In genomic region chrX:30883141-30883540, GRCh38 we compare ENCODE assay signal across 23 cellular contexts.
"Had no signal": no experiment of that assay in that cellular context is flagged by ENCODE, and none has a peak within 500 bp of the region (broad histone marks: within the 10 kb centered on the region; RNA-seq: fewer than 3 reads in every experiment).

No MANE protein-coding gene starts in this region.

- H3K27ac ChIP-seq: brain microvascular endothelial cell, cardiac muscle cell, SJCRH30, WERI-Rb-1 had no signal

- H3K27ac Mint-ChIP-seq: activated CD4-positive, alpha-beta memory T cell treated with anti-CD3 and anti-CD28 coated beads, Interleukin-2, amount 10 ng/mL, durations not matched to agents 7 days and 5 days; activated CD4-positive, alpha-beta T cell treated with anti-CD3 and anti-CD28 coated beads for 36 hours; activated naive CD4-positive, alpha-beta T cell treated with anti-CD3 and anti-CD28 coated beads for 36 hours; activated naive CD8-positive, alpha-beta T cell treated with anti-CD3 and anti-CD28 coated beads for 36 hours; activated T-helper 17 cell treated with anti-CD3 and anti-CD28 coated beads, Interleukin-2, amount 50 U/mL, for 72 hours had no signal

- H3K4me3 ChIP-seq: cardiac muscle cell, SJCRH30 had no signal

- H3K4me1 ChIP-seq: SJCRH30 had no signal

- H3K27me3 ChIP-seq: brain microvascular endothelial cell, cardiac muscle cell, SJCRH30 had no signal

- ATAC-seq: activated CD4-positive, alpha-beta T cell treated with anti-CD3 and anti-CD28 coated beads for 36 hours; activated T-helper 17 cell treated with anti-CD3 and anti-CD28 coated beads, Interleukin-2, amount 50 U/mL, for 72 hours had no signal

- H3K9me3 ChIP-seq: SJCRH30, SK-N-SH had no signal

- DNase-seq: activated CD4-positive, alpha-beta memory T cell treated with anti-CD3 and anti-CD28 coated beads, Interleukin-2, amount 10 ng/mL, durations not matched to agents 7 days and 5 days; activated CD4-positive, alpha-beta T cell treated with anti-CD3 and anti-CD28 coated beads for 36 hours; activated CD4-positive, alpha-beta T cell treated with anti-CD3 and anti-CD28 coated beads, Interleukin-2, amount 50 U/mL, for 1 hour; activated gamma-delta T cell; activated naive CD4-positive, alpha-beta T cell treated with anti-CD3 and anti-CD28 coated beads for 36 hours; activated naive CD8-positive, alpha-beta T cell treated with anti-CD3 and anti-CD28 coated beads for 36 hours; activated T-cell treated with anti-CD3 and anti-CD28 coated beads for 4 hours; activated T-cell treated with anti-CD3 and anti-CD28 coated beads, Interleukin-2, amount 50 U/mL, for 48 hours; brain microvascular endothelial cell; Karpas-422; NCI-H1105 treated with DMSO at 0.1 percent for 48 hours; NCI-H146; NCI-H187 treated with DMSO at 0.1 percent for 48 hours; NCI-H2081 treated with DMSO at 0.1 percent for 48 hours; NCI-H2227 treated with DMSO at 0.1 percent for 48 hours; NCI-H446 treated with DMSO at 0.1 percent for 48 hours; NCI-H526 treated with DMSO at 0.1 percent for 48 hours; SJCRH30; SK-N-SH; T-helper 1 cell; WERI-Rb-1 had no signal

- H3K27me3 Mint-ChIP-seq: activated CD4-positive, alpha-beta memory T cell treated with anti-CD3 and anti-CD28 coated beads, Interleukin-2, amount 10 ng/mL, durations not matched to agents 7 days and 5 days; activated CD4-positive, alpha-beta T cell treated with anti-CD3 and anti-CD28 coated beads for 36 hours; activated naive CD8-positive, alpha-beta T cell treated with anti-CD3 and anti-CD28 coated beads for 36 hours; activated T-helper 17 cell treated with anti-CD3 and anti-CD28 coated beads, Interleukin-2, amount 50 U/mL, for 72 hours had no signal

- H3K9me3 Mint-ChIP-seq: activated CD4-positive, alpha-beta memory T cell treated with anti-CD3 and anti-CD28 coated beads, Interleukin-2, amount 10 ng/mL, durations not matched to agents 7 days and 5 days; activated naive CD4-positive, alpha-beta T cell treated with anti-CD3 and anti-CD28 coated beads for 36 hours; activated naive CD8-positive, alpha-beta T cell treated with anti-CD3 and anti-CD28 coated beads for 36 hours; activated T-helper 17 cell treated with anti-CD3 and anti-CD28 coated beads, Interleukin-2, amount 50 U/mL, for 72 hours had no signal

- H3K4me3 Mint-ChIP-seq: activated CD4-positive, alpha-beta memory T cell treated with anti-CD3 and anti-CD28 coated beads, Interleukin-2, amount 10 ng/mL, durations not matched to agents 7 days and 5 days; activated CD4-positive, alpha-beta T cell treated with anti-CD3 and anti-CD28 coated beads for 36 hours; activated naive CD4-positive, alpha-beta T cell treated with anti-CD3 and anti-CD28 coated beads for 36 hours; activated naive CD8-positive, alpha-beta T cell treated with anti-CD3 and anti-CD28 coated beads for 36 hours; activated T-helper 17 cell treated with anti-CD3 and anti-CD28 coated beads, Interleukin-2, amount 50 U/mL, for 72 hours had no signal

- H3K36me3 ChIP-seq: brain microvascular endothelial cell, cardiac muscle cell, SJCRH30, WERI-Rb-1 had no signal
